26 cellular contexts compared by ENCODE assay signal in genomic region chr4:74479009-74479408, GRCh38. TPM values are rescaled to one million over a fixed set of nuclear protein-coding genes. Genes with fewer than 3 reads are reported as not detected.
"Had no signal": no experiment of that assay in that cellular context is flagged by ENCODE, and none has a peak within 500 bp of the region (broad histone marks: within the 10 kb centered on the region; RNA-seq: fewer than 3 reads in every experiment).

No MANE protein-coding gene starts in this region.

- DNase-seq: hippocampal formation; kidney glomerular epithelial cell; left colon; left lung; lower lobe of right lung; mammary epithelial cell; mesenchymal stem cell; naive thymus-derived CD8-positive, alpha-beta T cell; nucleus accumbens; spleen; stimulated activated CD4-positive, alpha-beta T cell treated with anti-CD3 and anti-CD28 coated beads, Interleukin-4, amount 100 ng/mL, for 24 hours; stimulated activated naive CD4-positive, alpha-beta T cell; substantia nigra; transverse colon; upper lobe of left lung had no signal

- H3K4me1 ChIP-seq: left lung, right atrium auricular region, spleen had no signal

- FAIRE-seq: keratinocyte had no signal

- H3K27ac ChIP-seq: left lung, lower lobe of right lung, right atrium auricular region, skin epidermis, spleen, transverse colon, upper lobe of left lung, vagina had no signal

- H3K9me3 Mint-ChIP-seq: naive thymus-derived CD8-positive, alpha-beta T cell; nephron; neural crest cell; stimulated activated effector memory CD8-positive, alpha-beta T cell treated with anti-CD3 and anti-CD28 coated beads, Interleukin-12 subunit alpha, Interleukin-12 subunit beta, amount 100 ng/mL, for 72 hours; stimulated activated naive CD8-positive, alpha-beta T cell treated with anti-CD3 and anti-CD28 coated beads, Interleukin-15, Interleukin-2, amounts not matched to agents 100 ng/mL and 50 ng/mL, for 24 hours had no signal

- ATAC-seq: left colon; left lung; lower lobe of right lung; naive thymus-derived CD8-positive, alpha-beta T cell; sciatic nerve; stimulated activated effector memory CD8-positive, alpha-beta T cell treated with anti-CD3 and anti-CD28 coated beads, Interleukin-12 subunit alpha, Interleukin-12 subunit beta, amount 100 ng/mL, for 72 hours had no signal

- H3K4me3 Mint-ChIP-seq: naive thymus-derived CD8-positive, alpha-beta T cell; nephron; neural crest cell; stimulated activated effector memory CD8-positive, alpha-beta T cell treated with anti-CD3 and anti-CD28 coated beads, Interleukin-12 subunit alpha, Interleukin-12 subunit beta, amount 100 ng/mL, for 72 hours; stimulated activated naive CD8-positive, alpha-beta T cell treated with anti-CD3 and anti-CD28 coated beads, Interleukin-15, Interleukin-2, amounts not matched to agents 100 ng/mL and 50 ng/mL, for 24 hours had no signal

- H3K36me3 Mint-ChIP-seq: naive thymus-derived CD8-positive, alpha-beta T cell; stimulated activated effector memory CD8-positive, alpha-beta T cell treated with anti-CD3 and anti-CD28 coated beads, Interleukin-12 subunit alpha, Interleukin-12 subunit beta, amount 100 ng/mL, for 72 hours had no signal

- H3K27ac Mint-ChIP-seq: naive thymus-derived CD8-positive, alpha-beta T cell; nephron; progenitor cell of endocrine pancreas; stimulated activated effector memory CD8-positive, alpha-beta T cell treated with anti-CD3 and anti-CD28 coated beads, Interleukin-12 subunit alpha, Interleukin-12 subunit beta, amount 100 ng/mL, for 72 hours; stimulated activated naive CD8-positive, alpha-beta T cell treated with anti-CD3 and anti-CD28 coated beads, Interleukin-15, Interleukin-2, amounts not matched to agents 100 ng/mL and 50 ng/mL, for 24 hours had no signal

- H3K4me1 Mint-ChIP-seq: naive thymus-derived CD8-positive, alpha-beta T cell; neural crest cell; stimulated activated effector memory CD8-positive, alpha-beta T cell treated with anti-CD3 and anti-CD28 coated beads, Interleukin-12 subunit alpha, Interleukin-12 subunit beta, amount 100 ng/mL, for 72 hours had no signal

- H3K36me3 ChIP-seq: left lung, lower lobe of right lung, right atrium auricular region, spleen, transverse colon, upper lobe of left lung, vagina had no signal

- H3K4me3 ChIP-seq: left lung, lower lobe of right lung, right atrium auricular region, skin epidermis, spleen, transverse colon, upper lobe of left lung, vagina had no signal

- H3K9me3 ChIP-seq: left lung, lower lobe of right lung, right atrium auricular region, spleen, transverse colon, upper lobe of left lung, vagina had no signal

- H3K27me3 ChIP-seq: left lung, right atrium auricular region, transverse colon, upper lobe of left lung, vagina had no signal

RNA-seq across cellular contexts. Expression of gene AREG, which starts 34.1 kb away (rescaled TPM):
- total RNA-seq: liver, neural crest cell had no signal
